In the genomic region with DNA sequence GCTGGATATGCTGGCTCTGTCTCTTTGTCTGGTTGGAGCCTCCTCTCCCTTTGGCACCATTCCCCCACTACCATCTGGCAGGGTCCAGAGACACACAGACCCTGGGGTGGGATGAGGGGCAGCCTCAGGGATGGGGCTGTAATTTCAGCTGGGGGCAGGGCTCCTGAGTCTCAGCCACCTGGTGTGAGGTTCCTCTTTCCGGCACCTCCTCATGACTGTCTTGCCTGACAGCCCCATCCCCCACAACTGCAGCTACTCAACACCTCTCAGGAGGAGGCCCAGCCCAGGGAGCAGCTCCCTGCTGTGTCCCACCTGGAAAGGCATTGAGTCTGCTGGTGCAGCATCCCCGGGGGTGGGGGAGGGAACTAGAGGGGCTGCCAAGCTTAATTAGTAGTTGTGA, we compare ENCODE assay signal across 8 cellular contexts. TPM values are rescaled to one million over a fixed set of nuclear protein-coding genes. Genes with fewer than 3 reads are reported as not detected.
DNase-seq lines count a peak whose midpoint lies in the region; ATAC-seq, FAIRE-seq and TF ChIP-seq lines count a peak whose summit lies in the region.

No MANE protein-coding gene starts in this region.

- H3K4me3 ChIP-seq in K562, result no peak overlapping the region

- no peak for TF ChIP-seq POLR2A in K562 (conservative IDR thresholded peaks at IDR 0.05)

- H4K20me1 ChIP-seq in K562 (replicated peaks; ENCODE audit: control insufficient read depth, insufficient read depth, low read length), result no peaks in the 10 kb centered on the region

- H3K4me1 Mint-ChIP-seq in activated T-helper 2 cell treated with anti-CD3 and anti-CD28 coated beads, Interferon-gamma antibody, Interleukin-2, Interleukin-4, amounts not matched to agents 10 μg/mL and 5 μg/mL and 100 μg/mL, durations not matched to agents 14 hours and 24 hours and 36 hours (ENCODE audit: low read depth), result peaks cover 16% of the 10 kb centered on the region
- peaks cover 58% of the 10 kb centered on the region for H3K4me1 Mint-ChIP-seq in nephron progenitor cell

- no peaks in the 10 kb centered on the region for H3K9me1 ChIP-seq in K562 (ENCODE audit: control insufficient read depth, insufficient read depth, low read length)

- H3K79me2 ChIP-seq in K562 (ENCODE audit: control insufficient read depth, insufficient read depth, low read length), result no peaks in the 10 kb centered on the region

- no peak overlapping the region for H3K27ac Mint-ChIP-seq in activated T-helper 2 cell treated with anti-CD3 and anti-CD28 coated beads, Interferon-gamma antibody, Interleukin-2, Interleukin-4, amounts not matched to agents 10 μg/mL and 5 μg/mL and 100 μg/mL, durations not matched to agents 14 hours and 24 hours and 36 hours
- H3K27ac Mint-ChIP-seq in nephron progenitor cell, result no peak overlapping the region

- H3K4me1 ChIP-seq in K562 (replicated peaks in 1 of 2; ENCODE audit: control insufficient read depth in 2 of 2, insufficient read depth in 2 of 2, low read length in 2 of 2), result peaks cover 16 to 39% of the 10 kb centered on the region in 2 experiments; a peak in 4 of 5 replicates

- peak overlapping the region; percentile 83 for H2AFZ ChIP-seq in K562 (ENCODE audit: low read depth, low read length)

- peak overlapping the region; percentile 34 for H3K4me2 ChIP-seq in K562 (ENCODE audit: insufficient read depth, low read length)

- DNase-seq in KBM-7, result peak; percentile 66
- peak; percentile 58 to 74 (median 65) for DNase-seq in K562 (ENCODE audit: extremely low read depth in 1 of 4, low spot score in 3 of 4)
- DNase-seq in NCI-H526 (lab: John Stamatoyannopoulos, UW), result no peak
- no peak for DNase-seq in activated T-helper 2 cell treated with anti-CD3 and anti-CD28 coated beads, Interferon-gamma antibody, Interleukin-2, Interleukin-4, amounts not matched to agents 10 μg/mL and 5 μg/mL and 100 μg/mL, durations not matched to agents 14 hours and 24 hours and 36 hours (ENCODE audit: low spot score)
- no peak for DNase-seq in nephron progenitor cell

- peak overlapping the region; percentile 22 to 73; a peak in 3 of 4 replicates for H3K9ac ChIP-seq in K562 (ENCODE audit: insufficient read depth in 1 of 2, low read depth in 2 of 2, low read length in 2 of 2)

- no peak; a peak in 1 of 4 replicates for TF ChIP-seq RAD21 in K562 (CRISPR knock-in tag; conservative IDR thresholded peaks at IDR 0.05 in 1 of 2, IDR thresholded peaks at IDR 0.05 in 1 of 2)

- H3K27me3 Mint-ChIP-seq in activated T-helper 2 cell treated with anti-CD3 and anti-CD28 coated beads, Interferon-gamma antibody, Interleukin-2, Interleukin-4, amounts not matched to agents 10 μg/mL and 5 μg/mL and 100 μg/mL, durations not matched to agents 14 hours and 24 hours and 36 hours (ENCODE audit: low read depth), result no peaks in the 10 kb centered on the region
- peaks cover under 1% of the 10 kb centered on the region for H3K27me3 Mint-ChIP-seq in nephron progenitor cell (ENCODE audit: low read depth, poor library complexity)

- H3K27ac ChIP-seq in K562 (ENCODE audit: extremely low read depth, low read depth, low read length), result peak overlapping the region; percentile 10; the same call in 1 of the 3 replicates

- POLR2A ChIA-PET in K562 (lab: Yijun Ruan, JAX), result interaction anchor here (0.5 to 1.3 kb wide), 6 partner anchors 11 to 375 kb away, joined by 3 read pairs; no protein-coding TSS in a partner anchor

- ATAC-seq in GM18502 (IDR thresholded peaks at IDR 0.05; ENCODE audit: poor library complexity, unreplicated experiment), result peak; percentile 90
- ATAC-seq in GM21619 (IDR thresholded peaks at IDR 0.05; ENCODE audit: unreplicated experiment), result peak; percentile 78
- peak; percentile 61 for ATAC-seq in K562
- ATAC-seq in GM19455 (IDR thresholded peaks at IDR 0.05; ENCODE audit: unreplicated experiment), result no peak

- intact Hi-C loops in K562 (cut with micrococcal nuclease), result loop anchor here (2.0 kb wide), 1 partner anchor 28 kb away; no protein-coding TSS in a partner anchor
- intact Hi-C loops in activated T-helper 2 cell treated with anti-CD3 and anti-CD28 coated beads, Interferon-gamma antibody, Interleukin-2, Interleukin-4, amounts not matched to agents 10 μg/mL and 5 μg/mL and 100 μg/mL, durations not matched to agents 14 hours and 24 hours and 36 hours (cut with micrococcal nuclease), result no loop called here

- no peaks in the 10 kb centered on the region for H3K36me3 ChIP-seq in K562 (ENCODE audit: control insufficient read depth, insufficient read depth, low read length)

- CTCF ChIA-PET in K562 (lab: Yijun Ruan, JAX; ENCODE audit: low intra/inter-chr PET ratio), result no interaction called here

- H3K4me3 Mint-ChIP-seq in activated T-helper 2 cell treated with anti-CD3 and anti-CD28 coated beads, Interferon-gamma antibody, Interleukin-2, Interleukin-4, amounts not matched to agents 10 μg/mL and 5 μg/mL and 100 μg/mL, durations not matched to agents 14 hours and 24 hours and 36 hours (ENCODE audit: low read depth), result no peak overlapping the region
- H3K4me3 Mint-ChIP-seq in nephron progenitor cell, result no peak overlapping the region

- FAIRE-seq in K562 (lab: Jason Lieb, UNC), result no peak

- no peaks in the 10 kb centered on the region for H3K9me3 Mint-ChIP-seq in activated T-helper 2 cell treated with anti-CD3 and anti-CD28 coated beads, Interferon-gamma antibody, Interleukin-2, Interleukin-4, amounts not matched to agents 10 μg/mL and 5 μg/mL and 100 μg/mL, durations not matched to agents 14 hours and 24 hours and 36 hours
- H3K9me3 Mint-ChIP-seq in nephron progenitor cell, result no peaks in the 10 kb centered on the region

- no TSS peak for BruUV-seq in K562 (replicated peaks; lab: Mats Ljungman, UMichigan)

- in situ Hi-C loops in KBM-7 (cut with MboI; ENCODE audit: low pct_unique_long_range_greater_than_20kb, low sequenced_read_pairs), result no loop called here
- in situ Hi-C loops in K562 (cut with MboI), result no loop called here

- TF ChIP-seq EP300 in K562 (IDR thresholded peaks at IDR 0.05; ENCODE audit: low read length), result no peak

- TF ChIP-seq CTCF in K562 (IDR thresholded peaks at IDR 0.05 in 2 of 3, conservative IDR thresholded peaks at IDR 0.05 in 1 of 3; ENCODE audit: insufficient read depth in 2 of 3, low read depth in 1 of 3, low read length in 3 of 3) (no peak), nephron progenitor cell (IDR thresholded peaks at IDR 0.05) (no peak)

- H3K27me3 ChIP-seq in K562 (ENCODE audit: control insufficient read depth in 2 of 2, insufficient read depth in 2 of 2, low read length in 2 of 2), result no peaks in the 10 kb centered on the region

- no peaks in the 10 kb centered on the region for H3K9me3 ChIP-seq in K562 (replicated peaks; ENCODE audit: control insufficient read depth, insufficient read depth, low read depth, low read length)

- WGBS in K562 (ENCODE audit: insufficient coverage, low coverage, missing lambda C conversion rate), result 0% methylated on average over 2 of the region's 2 CpGs

- no peaks in the 10 kb centered on the region for H3K36me3 Mint-ChIP-seq in activated T-helper 2 cell treated with anti-CD3 and anti-CD28 coated beads, Interferon-gamma antibody, Interleukin-2, Interleukin-4, amounts not matched to agents 10 μg/mL and 5 μg/mL and 100 μg/mL, durations not matched to agents 14 hours and 24 hours and 36 hours (ENCODE audit: low read depth)
- no peaks in the 10 kb centered on the region for H3K36me3 Mint-ChIP-seq in nephron progenitor cell (ENCODE audit: low read depth)

RNA-seq across cellular contexts. Expression of a gene that starts 11.7 kb away (rescaled TPM):
- 265 and 394 TPM in 2 replicates for total RNA-seq in K562 (2011; cell fraction: chromatin; rRNA removed; ENCODE audit: low replicate concordance)
- 818 and 919 TPM in 2 replicates for total RNA-seq in K562 (2011; cell fraction: nucleolus; rRNA removed)
- total RNA-seq in K562 (2011; cell fraction: nucleoplasm; rRNA removed), result 1,009 and 1,942 TPM in 2 replicates
- 3,004 and 3,238 TPM in 2 replicates for total RNA-seq in K562 (2014; rRNA removed)
- 3,003 and 3,017 TPM in 2 replicates for total RNA-seq in K562 (2014; rRNA removed; fragmentation: Illumina TruSeq; extraction: Trizol)
- total RNA-seq in K562 (2015; rRNA removed; fragmentation: Illumina TruSeq; extraction: Trizol), result 2,679 and 2,873 TPM in 2 replicates
- 3,285 and 3,523 TPM in 2 replicates for total RNA-seq in K562 (2021)
- polyA plus RNA-seq in K562 (2011; rRNA removed), result 5,983 and 6,751 TPM in 2 replicates
- 5,490 and 8,746 TPM in 2 replicates for polyA plus RNA-seq in K562 (2011; cell fraction: cytosol; rRNA removed)
- 1,361 and 2,299 TPM in 2 replicates for polyA plus RNA-seq in K562 (2011; cell fraction: nucleus; rRNA removed)
- polyA plus RNA-seq in K562 (2012), result 4,665 and 5,719 TPM in 2 replicates
- 3,907 and 4,185 TPM in 2 replicates for polyA plus RNA-seq in K562 (2014; fragmentation: Illumina TruSeq; extraction: Trizol)
- polyA plus RNA-seq in K562 (2014; fragmentation: Nextera tagmentation; extraction: Ambion mirVana), result 1,000 to 10,000 TPM; 1,824 to 2,512 TPM
- polyA plus RNA-seq in K562 (2014; rRNA removed), result 4,384 and 5,321 TPM in 2 replicates
- polyA minus RNA-seq in K562 (2011; rRNA and poly(A)+ RNA removed), result 3,342 and 3,929 TPM in 2 replicates
- 682 and 753 TPM in 2 replicates for polyA minus RNA-seq in K562 (2011; cell fraction: cytosol; rRNA and poly(A)+ RNA removed)
- 162 and 371 TPM in 2 replicates for polyA minus RNA-seq in K562 (2011; cell fraction: nucleus; rRNA and poly(A)+ RNA removed)
- total RNA-seq in activated T-helper 2 cell treated with anti-CD3 and anti-CD28 coated beads, Interferon-gamma antibody, Interleukin-2, Interleukin-4, amounts not matched to agents 10 μg/mL and 5 μg/mL and 100 μg/mL, durations not matched to agents 14 hours and 24 hours and 36 hours, result 2,552 and 2,593 TPM in 2 replicates

RNA-seq across cellular contexts. Expression of a gene that starts 46.7 kb away (rescaled TPM):
- total RNA-seq in K562 (2011; cell fraction: chromatin; rRNA removed; ENCODE audit: low replicate concordance), result 39.5 and 84.3 TPM in 2 replicates
- 40.4 and 42.6 TPM in 2 replicates for total RNA-seq in K562 (2011; cell fraction: nucleolus; rRNA removed)
- total RNA-seq in K562 (2011; cell fraction: nucleoplasm; rRNA removed), result 43.0 and 46.6 TPM in 2 replicates
- total RNA-seq in K562 (2014; rRNA removed) (14.0 and 15.3 TPM in 2 replicates), K562 (2014; rRNA removed; fragmentation: Illumina TruSeq; extraction: Trizol) (7.4 and 8.7 TPM in 2 replicates), K562 (2015; rRNA removed; fragmentation: Illumina TruSeq; extraction: Trizol) (9.9 and 11.5 TPM in 2 replicates), K562 (2021) (43.2 and 47.9 TPM in 2 replicates)
- polyA plus RNA-seq in K562 (2011; rRNA removed) (9.7 and 17.1 TPM in 2 replicates), K562 (2014; fragmentation: Illumina TruSeq; extraction: Trizol) (18.4 and 19.9 TPM in 2 replicates), K562 (2014; fragmentation: Nextera tagmentation; extraction: Ambion mirVana) (under 1 TPM; 0.38 to 0.39 TPM), K562 (2014; rRNA removed) (12.0 and 14.1 TPM in 2 replicates)
- polyA plus RNA-seq in K562 (2011; cell fraction: cytosol; rRNA removed), result 13.1 and 18.3 TPM in 2 replicates
- 28.2 and 31.3 TPM in 2 replicates for polyA plus RNA-seq in K562 (2011; cell fraction: nucleus; rRNA removed)
- polyA plus RNA-seq in K562 (2012), result 14.9 and 22.7 TPM in 2 replicates
- polyA minus RNA-seq in K562 (2011; rRNA and poly(A)+ RNA removed), result 14.5 and 17.3 TPM in 2 replicates
- 19.3 and 27.4 TPM in 2 replicates for polyA minus RNA-seq in K562 (2011; cell fraction: cytosol; rRNA and poly(A)+ RNA removed)
- polyA minus RNA-seq in K562 (2011; cell fraction: nucleus; rRNA and poly(A)+ RNA removed), result 12.3 and 21.3 TPM in 2 replicates
- 2.4 and 3.0 TPM in 2 replicates for total RNA-seq in activated T-helper 2 cell treated with anti-CD3 and anti-CD28 coated beads, Interferon-gamma antibody, Interleukin-2, Interleukin-4, amounts not matched to agents 10 μg/mL and 5 μg/mL and 100 μg/mL, durations not matched to agents 14 hours and 24 hours and 36 hours

RNA-seq across cellular contexts. Expression of a gene that starts 48.5 kb away (rescaled TPM):
- total RNA-seq in K562 (2011; cell fraction: chromatin; rRNA removed; ENCODE audit: low replicate concordance), result not detected in 2 replicates
- total RNA-seq in K562 (2011; cell fraction: nucleolus; rRNA removed), result not detected in 2 replicates
- total RNA-seq in K562 (2011; cell fraction: nucleoplasm; rRNA removed), result not detected in 2 replicates
- total RNA-seq in K562 (2014; rRNA removed) (1.00 and 1.1 TPM in 2 replicates), K562 (2014; rRNA removed; fragmentation: Illumina TruSeq; extraction: Trizol) (0.18 TPM in 1 of 2 replicates, not detected in the other), K562 (2015; rRNA removed; fragmentation: Illumina TruSeq; extraction: Trizol) (0.65 and 0.87 TPM in 2 replicates), K562 (2021) (4.8 and 6.0 TPM in 2 replicates)
- polyA plus RNA-seq in K562 (2011; rRNA removed) (0.07 and 0.22 TPM in 2 replicates), K562 (2014; fragmentation: Illumina TruSeq; extraction: Trizol) (0.40 and 1.1 TPM in 2 replicates), K562 (2014; fragmentation: Nextera tagmentation; extraction: Ambion mirVana) (under 1 TPM; 0.21 to 0.24 TPM), K562 (2014; rRNA removed) (0.32 and 1.9 TPM in 2 replicates)
- polyA plus RNA-seq in K562 (2011; cell fraction: cytosol; rRNA removed), result 0.22 and 0.27 TPM in 2 replicates
- polyA plus RNA-seq in K562 (2011; cell fraction: nucleus; rRNA removed), result 0.23 TPM in 1 of 2 replicates, not detected in the other
- 0.82 and 2.1 TPM in 2 replicates for polyA plus RNA-seq in K562 (2012)
- polyA minus RNA-seq in K562 (2011; rRNA and poly(A)+ RNA removed), result 0.18 TPM in 1 of 2 replicates, not detected in the other
- 1.5 TPM in 1 of 2 replicates, not detected in the other for polyA minus RNA-seq in K562 (2011; cell fraction: cytosol; rRNA and poly(A)+ RNA removed)
- not detected in 2 replicates for polyA minus RNA-seq in K562 (2011; cell fraction: nucleus; rRNA and poly(A)+ RNA removed)
- total RNA-seq in activated T-helper 2 cell treated with anti-CD3 and anti-CD28 coated beads, Interferon-gamma antibody, Interleukin-2, Interleukin-4, amounts not matched to agents 10 μg/mL and 5 μg/mL and 100 μg/mL, durations not matched to agents 14 hours and 24 hours and 36 hours, result 445 and 452 TPM in 2 replicates

Comparison
In these comparisons a context has a peak if more than half of its experiments do, and no peak if none do; other contexts are left out.
1. DNase-seq: peak in KBM-7 (single experiment) and K562 (4 of 4); none in NCI-H526 (0 of 2), activated T-helper 2 cell treated with anti-CD3 and anti-CD28 coated beads, Interferon-gamma antibody, Interleukin-2, Interleukin-4, amounts not matched to agents 10 μg/mL and 5 μg/mL and 100 μg/mL, durations not matched to agents 14 hours and 24 hours and 36 hours (single experiment) and nephron progenitor cell (single experiment).
2. RNA of a gene that starts 48.5 kb away (total RNA-seq): 445 to 452 TPM in activated T-helper 2 cell treated with anti-CD3 and anti-CD28 coated beads, Interferon-gamma antibody, Interleukin-2, Interleukin-4, amounts not matched to agents 10 μg/mL and 5 μg/mL and 100 μg/mL, durations not matched to agents 14 hours and 24 hours and 36 hours; 0.18 to 6.0 TPM in K562; every median in the first group is over 10 times any median in the second.